Comparison of ENCODE assay signal across 9 cellular contexts in the genomic region with DNA sequence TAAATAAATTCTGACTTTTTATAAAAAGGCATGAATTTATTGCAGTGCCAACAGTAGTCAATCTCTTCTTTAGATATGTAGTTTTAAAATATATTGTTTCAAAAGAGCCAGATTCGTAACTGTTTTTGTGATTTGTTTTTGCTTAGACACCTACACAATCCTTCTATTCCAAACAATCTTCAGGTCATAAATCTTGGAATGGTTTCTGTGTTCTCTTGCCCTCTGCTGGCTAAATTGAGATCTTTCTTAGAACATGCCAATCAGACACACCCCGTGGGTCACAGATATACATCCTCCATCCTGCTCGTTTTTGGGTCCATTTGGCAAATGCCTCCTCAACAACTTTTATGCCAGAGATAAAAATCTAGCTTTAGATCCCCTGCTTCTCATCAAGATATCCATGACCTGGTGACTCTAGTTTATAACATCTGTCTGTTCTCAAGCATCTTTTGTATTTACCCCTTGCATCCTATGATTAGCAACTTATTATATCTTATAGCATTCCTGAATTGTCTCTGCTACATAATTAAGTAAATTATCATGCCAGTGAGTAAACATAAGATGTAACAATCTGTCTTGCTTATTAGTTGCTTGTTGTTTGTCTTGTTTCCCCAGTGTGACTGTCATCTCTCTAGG. TPM values are rescaled to one million over a fixed set of nuclear protein-coding genes. Genes with fewer than 3 reads are reported as not detected.
DNase-seq lines count a peak whose midpoint lies in the region; ATAC-seq and TF ChIP-seq lines count a peak whose summit lies in the region.
"Had no signal": no experiment of that assay in that cellular context is flagged by ENCODE, and none has a peak within 500 bp of the region (broad histone marks: within the 10 kb centered on the region; RNA-seq: fewer than 3 reads in every experiment).

No MANE protein-coding gene starts in this region.

- no peak for ATAC-seq in GM18873 (IDR thresholded peaks at IDR 0.05; ENCODE audit: low FRiP score, unreplicated experiment)

- no peaks in the 10 kb centered on the region for H3K27me3 ChIP-seq in sigmoid colon
- H3K27me3 ChIP-seq: SJCRH30 had no signal

- intact Hi-C loops in sigmoid colon (cut with DNase I) = loop anchor here (10.0 kb wide), 1 partner anchor 650 kb away; no protein-coding TSS in a partner anchor

- H3K4me3 ChIP-seq in HFF-Myc (replicated peaks; ENCODE audit: low read depth, low read length) (no peak overlapping the region), sigmoid colon (no peak overlapping the region)
- H3K4me3 ChIP-seq: SJCRH30 had no signal

- peaks cover 4% of the 10 kb centered on the region for H3K36me3 Mint-ChIP-seq in nephron (ENCODE audit: low read depth)

- no peak overlapping the region for H3K27ac ChIP-seq in sigmoid colon
- H3K27ac ChIP-seq: SJCRH30 had no signal

- WGBS in sigmoid colon, 2 donors = 1 to 6% methylated on average over 3 of the region's 3 CpGs

- H3K4me1 Mint-ChIP-seq in nephron = peaks cover 16% of the 10 kb centered on the region

- no peaks in the 10 kb centered on the region for H3K36me3 ChIP-seq in sigmoid colon
- H3K36me3 ChIP-seq: SJCRH30 had no signal

- no peak overlapping the region for H3K27ac Mint-ChIP-seq in nephron

- H3K9me3 ChIP-seq in sigmoid colon = no peaks in the 10 kb centered on the region
- H3K9me3 ChIP-seq: SJCRH30 had no signal

- peak; percentile 49 for DNase-seq in DMS 273 treated with DMSO at 0.1 percent for 48 hours (lab: John Stamatoyannopoulos, UW)
- no peak for DNase-seq in HFF-Myc (ENCODE audit: extremely low read depth, low read depth)
- peak; percentile 83 for DNase-seq in NCI-H69 (lab: John Stamatoyannopoulos, UW)
- DNase-seq in dermis blood vessel endothelial cell = peak; percentile 74
- no peak for DNase-seq in sigmoid colon
- no peak for DNase-seq in GDM1 (lab: John Stamatoyannopoulos, UW)

- no peak overlapping the region for H3K4me3 Mint-ChIP-seq in nephron

- TF ChIP-seq EP300 in sigmoid colon (IDR thresholded peaks at IDR 0.05) = no peak

- no peak for TF ChIP-seq POLR2A in sigmoid colon (IDR thresholded peaks at IDR 0.05)

- TF ChIP-seq CTCF in HFF-Myc (IDR thresholded peaks at IDR 0.05; ENCODE audit: low read depth, low read length, missing control alignments) (peak; percentile 41), nephron (IDR thresholded peaks at IDR 0.05; ENCODE audit: unreplicated experiment in 3 of 3) (peak; percentile 52 to 59 (median 55)), sigmoid colon (IDR thresholded peaks at IDR 0.05) (peak in 2 of 4 experiments; percentile 28 to 34)

- no peaks in the 10 kb centered on the region for H3K27me3 Mint-ChIP-seq in nephron (ENCODE audit: low read depth)

- peaks cover 0 to 13% (median 3%) of the 10 kb centered on the region in 4 donors for H3K4me1 ChIP-seq in sigmoid colon
- H3K4me1 ChIP-seq: SJCRH30 had no signal

- H3K9me3 Mint-ChIP-seq in nephron = peaks cover 7% of the 10 kb centered on the region

RNA-seq across cellular contexts. Expression of a gene that starts 35.3 kb away (rescaled TPM):
- total RNA-seq in dermis blood vessel endothelial cell = 34.1 and 55.5 TPM in 2 replicates
- 10 to 100 TPM; 45.7 to 63.7 (median 49.7) TPM for total RNA-seq in sigmoid colon
- polyA plus RNA-seq in sigmoid colon = 10 to 100 TPM; 22.8 to 35.7 (median 34.4) TPM

Comparison
In these comparisons a context has a peak if more than half of its experiments do, and no peak if none do; other contexts are left out.
1. DNase-seq: peak in DMS 273 treated with DMSO at 0.1 percent for 48 hours (single experiment), NCI-H69 (single experiment) and dermis blood vessel endothelial cell (single experiment); none in HFF-Myc (single experiment), sigmoid colon (single experiment) and GDM1 (single experiment).